ENCODE assay signal across 21 cellular contexts in the genomic region with DNA sequence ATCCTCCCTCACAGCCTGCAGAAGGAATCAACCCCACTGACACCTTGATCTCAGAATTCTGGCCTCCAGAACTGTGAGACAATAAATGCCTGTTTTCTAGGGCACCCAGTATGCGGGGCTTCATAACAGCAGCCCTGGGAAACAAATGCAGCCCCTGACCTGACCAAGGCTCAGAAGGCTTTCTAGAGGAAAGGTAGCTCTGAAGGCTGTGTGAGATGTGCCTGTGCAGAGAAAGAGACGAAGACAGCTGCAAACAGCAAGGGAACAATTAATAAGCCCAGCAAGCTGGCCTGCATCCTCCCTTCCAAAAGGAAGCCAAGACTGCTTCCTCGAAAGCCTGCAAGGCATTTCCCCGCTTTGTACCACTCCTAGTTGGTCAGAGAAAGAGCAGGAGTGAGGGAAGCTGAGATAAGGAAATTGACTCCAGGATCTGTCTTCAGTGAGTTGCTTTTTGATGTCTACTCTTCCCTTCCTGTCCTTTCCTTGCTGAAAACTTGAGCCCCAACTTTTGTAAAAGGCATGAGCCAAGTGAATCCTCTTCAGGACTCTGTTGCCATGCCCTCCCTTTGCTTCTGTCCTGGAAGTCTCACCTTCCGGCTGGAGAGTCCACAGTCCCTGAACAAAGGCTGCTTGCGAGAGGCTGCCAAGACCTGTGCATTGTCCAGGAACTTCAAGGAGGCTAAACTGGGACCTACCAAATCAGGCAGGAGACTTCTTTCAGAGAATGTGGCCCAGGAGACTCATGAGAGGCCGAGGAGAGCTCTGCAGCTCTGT.
"Had no signal": no experiment of that assay in that cellular context is flagged by ENCODE, and none has a peak within 500 bp of the region (broad histone marks: within the 10 kb centered on the region; RNA-seq: fewer than 3 reads in every experiment).

No MANE protein-coding gene starts in this region.

- ATAC-seq: activated T-cell treated with anti-CD3 and anti-CD28 coated beads, Interleukin-2, amount 50 U/mL, for 72 hours had no signal

- H3K4me3 Mint-ChIP-seq: activated B cell treated with CpG ODN at 0.5 μM for 24 hours; activated CD4-positive, alpha-beta T cell treated with anti-CD3 and anti-CD28 coated beads, Interleukin-2, amount 10 ng/mL, durations not matched to agents 24 days and 14 days; activated naive CD8-positive, alpha-beta T cell; activated T-cell treated with anti-CD3 and anti-CD28 coated beads, Interleukin-2, amount 50 U/mL, for 72 hours; naive B cell; type B pancreatic cell had no signal

- H3K9me3 Mint-ChIP-seq: activated CD4-positive, alpha-beta T cell treated with anti-CD3 and anti-CD28 coated beads, Interleukin-2, amount 10 ng/mL, durations not matched to agents 24 days and 14 days; type B pancreatic cell had no signal

- H3K36me3 Mint-ChIP-seq: activated naive CD8-positive, alpha-beta T cell; naive B cell; type B pancreatic cell had no signal

- H3K36me3 ChIP-seq: neutrophil had no signal

- H3K27ac Mint-ChIP-seq: activated B cell treated with CpG ODN at 0.5 μM for 24 hours; activated CD4-positive, alpha-beta T cell treated with anti-CD3 and anti-CD28 coated beads, Interleukin-2, amount 10 ng/mL, durations not matched to agents 24 days and 14 days; activated naive CD8-positive, alpha-beta T cell; activated T-cell treated with anti-CD3 and anti-CD28 coated beads, Interleukin-2, amount 50 U/mL, for 72 hours; naive B cell; type B pancreatic cell had no signal

- H3K27me3 Mint-ChIP-seq: activated B cell treated with CpG ODN at 0.5 μM for 24 hours; activated naive CD8-positive, alpha-beta T cell; naive B cell; type B pancreatic cell had no signal

- H3K27me3 ChIP-seq: neutrophil had no signal

- H3K4me1 Mint-ChIP-seq: activated B cell treated with CpG ODN at 0.5 μM for 24 hours had no signal

- H3K9me3 ChIP-seq: neutrophil had no signal

- H3K27ac ChIP-seq: epithelial cell of prostate, neutrophil had no signal

- DNase-seq: activated B cell treated with CpG ODN at 0.5 μM for 24 hours; activated CD4-positive, alpha-beta T cell treated with anti-CD3 and anti-CD28 coated beads, Interleukin-2, amount 10 ng/mL, durations not matched to agents 24 days and 14 days; activated CD8-positive, alpha-beta memory T cell treated with anti-CD3 and anti-CD28 coated beads, Interleukin-2, amount 50 U/mL, for 48 hours; activated gamma-delta T cell treated with Interleukin-2 at 50 U/mL for 16 hours; activated T-cell treated with anti-CD3 and anti-CD28 coated beads, Interleukin-2, amount 50 U/mL, for 72 hours; amniotic stem cell; central memory CD4-positive, alpha-beta T cell; cortex of kidney; effector CD8-positive, alpha-beta T cell; kidney glomerular epithelial cell; mammary epithelial cell; naive B cell; posterior cingulate gyrus; retina; stimulated activated CD4-positive, alpha-beta T cell treated with anti-CD3 and anti-CD28 coated beads, Interleukin-4, amount 100 ng/mL, for 24 hours; stimulated activated naive CD4-positive, alpha-beta T cell; SW 1271 had no signal
